ENCODE assay signal across 1 cellular context in the genomic region with DNA sequence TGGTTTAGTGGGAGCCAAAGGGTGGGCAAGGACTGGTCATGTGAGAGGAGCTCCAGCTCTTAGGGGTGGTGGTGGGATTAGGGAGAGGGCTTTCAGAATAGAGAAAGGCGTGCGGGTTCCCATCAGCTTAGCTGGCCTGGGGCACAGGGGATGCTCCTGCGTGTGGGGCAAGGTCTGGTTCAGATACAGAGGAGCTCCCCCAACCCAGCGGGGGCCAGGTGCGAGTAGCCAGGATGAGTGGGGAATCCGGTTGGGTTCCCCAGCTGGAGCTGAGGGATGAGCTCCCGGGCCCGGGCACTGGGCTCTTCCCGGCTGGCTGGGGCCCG.
TF ChIP-seq lines count a peak whose summit lies in the region.

No MANE protein-coding gene starts in this region.

TF ChIP-seq in HCT116, 20 proteins besides CTCF, POLR2A, EP300 and RAD21 (continued from another document):
- TF ChIP-seq, protein P1, sequence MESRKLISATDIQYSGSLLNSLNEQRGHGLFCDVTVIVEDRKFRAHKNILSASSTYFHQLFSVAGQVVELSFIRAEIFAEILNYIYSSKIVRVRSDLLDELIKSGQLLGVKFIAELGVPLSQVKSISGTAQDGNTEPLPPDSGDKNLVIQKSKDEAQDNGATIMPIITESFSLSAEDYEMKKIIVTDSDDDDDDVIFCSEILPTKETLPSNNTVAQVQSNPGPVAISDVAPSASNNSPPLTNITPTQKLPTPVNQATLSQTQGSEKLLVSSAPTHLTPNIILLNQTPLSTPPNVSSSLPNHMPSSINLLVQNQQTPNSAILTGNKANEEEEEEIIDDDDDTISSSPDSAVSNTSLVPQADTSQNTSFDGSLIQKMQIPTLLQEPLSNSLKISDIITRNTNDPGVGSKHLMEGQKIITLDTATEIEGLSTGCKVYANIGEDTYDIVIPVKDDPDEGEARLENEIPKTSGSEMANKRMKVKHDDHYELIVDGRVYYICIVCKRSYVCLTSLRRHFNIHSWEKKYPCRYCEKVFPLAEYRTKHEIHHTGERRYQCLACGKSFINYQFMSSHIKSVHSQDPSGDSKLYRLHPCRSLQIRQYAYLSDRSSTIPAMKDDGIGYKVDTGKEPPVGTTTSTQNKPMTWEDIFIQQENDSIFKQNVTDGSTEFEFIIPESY (IDR thresholded peaks at IDR 0.05; ENCODE audit: extremely low read depth, insufficient replicate concordance, low read length), result no peak
- no peak for TF ChIP-seq YY1 (IDR thresholded peaks at IDR 0.05; ENCODE audit: extremely low read depth, insufficient replicate concordance, low read depth, low read length)
- no peak for TF ChIP-seq SIN3A (IDR thresholded peaks at IDR 0.05; ENCODE audit: low read depth)
